In genomic region chr18:10213526-10213925, GRCh38 we compare ENCODE assay signal across 8 cellular contexts.
DNase-seq lines count a peak whose midpoint lies in the region; ATAC-seq, FAIRE-seq and TF ChIP-seq lines count a peak whose summit lies in the region.
"Had no signal": no experiment of that assay in that cellular context is flagged by ENCODE, and none has a peak within 500 bp of the region (broad histone marks: within the 10 kb centered on the region; RNA-seq: fewer than 3 reads in every experiment).

No MANE protein-coding gene starts in this region.

- H2AFZ ChIP-seq in GM23338: no peak overlapping the region

- no peak overlapping the region for H3K27ac Mint-ChIP-seq in GM23338

- H3K27me3 ChIP-seq in GM23338 (ENCODE audit: insufficient read depth): no peaks in the 10 kb centered on the region
- H3K27me3 ChIP-seq: gastrocnemius medialis had no signal

- H3K9me2 ChIP-seq in GM23338 (ENCODE audit: insufficient read depth): peaks cover 19% of the 10 kb centered on the region; the same call in 1 of the 2 replicates

- H3K36me3 ChIP-seq in GM23338 (ENCODE audit: insufficient read depth): no peaks in the 10 kb centered on the region
- H3K36me3 ChIP-seq: gastrocnemius medialis had no signal

- no peak overlapping the region for H3K4me3 Mint-ChIP-seq in GM23338

- FAIRE-seq in D721Med (lab: Jason Lieb, UNC): no peak

- ATAC-seq in GM18858 (IDR thresholded peaks at IDR 0.05; ENCODE audit: unreplicated experiment) (peak; percentile 92), HG02852 (IDR thresholded peaks at IDR 0.05; ENCODE audit: unreplicated experiment) (peak; percentile 70), GM23338 (no peak)

- H3K36me3 Mint-ChIP-seq in GM23338 (ENCODE audit: low read depth): peaks cover under 1% of the 10 kb centered on the region; the same call in 2 of the 3 replicates

- no peaks in the 10 kb centered on the region for H3K27me3 Mint-ChIP-seq in GM23338 (ENCODE audit: insufficient read depth, low read depth, poor library complexity)

- peaks cover 11% of the 10 kb centered on the region; the same call in 2 of the 3 replicates for H3K9me3 Mint-ChIP-seq in GM23338

- no peaks in the 10 kb centered on the region for H3K4me1 ChIP-seq in GM23338 (ENCODE audit: insufficient read depth)
- H3K4me1 ChIP-seq: gastrocnemius medialis had no signal

- H3K4me2 ChIP-seq in GM23338: no peak overlapping the region

- no peak overlapping the region for H3K27ac ChIP-seq in GM23338 (ENCODE audit: low read depth)
- H3K27ac ChIP-seq: gastrocnemius medialis had no signal

- H3K79me2 ChIP-seq in GM23338 (replicated peaks; ENCODE audit: insufficient read depth): no peaks in the 10 kb centered on the region

- H3K4me1 Mint-ChIP-seq in GM23338: peaks cover 2% of the 10 kb centered on the region; the same call in 2 of the 3 replicates

- H3F3A ChIP-seq in GM23338 (replicated peaks; ENCODE audit: low read depth): no peaks in the 10 kb centered on the region

- no peak for TF ChIP-seq CTCF in epithelial cell of esophagus (IDR thresholded peaks at IDR 0.05; ENCODE audit: insufficient read depth, low read depth, low read length, missing control alignments)
- no peak for TF ChIP-seq CTCF in D721Med (IDR thresholded peaks at IDR 0.05; ENCODE audit: insufficient read depth, missing control alignments)
- no peak for TF ChIP-seq CTCF in GM23338 (conservative IDR thresholded peaks at IDR 0.05; ENCODE audit: low read depth in 2 of 2)

- H3K4me3 ChIP-seq in epithelial cell of esophagus (ENCODE audit: low read length) (no peak overlapping the region), GM23338 (no peak overlapping the region)
- H3K4me3 ChIP-seq: gastrocnemius medialis had no signal

- peak; percentile 69 for DNase-seq in NCI-H2196 treated with DMSO at 0.1 percent for 48 hours (lab: John Stamatoyannopoulos, UW; ENCODE audit: unreplicated experiment)
- DNase-seq in epithelial cell of esophagus (ENCODE audit: low read depth): peak; percentile 71
- no peak for DNase-seq in D721Med (ENCODE audit: insufficient read length, low spot score)
- no peak for DNase-seq in GM23338 (ENCODE audit: low spot score)
- DNase-seq in GM03348 (ENCODE audit: low spot score): no peak
- DNase-seq: gastrocnemius medialis had no signal

- no peaks in the 10 kb centered on the region for H4K20me1 ChIP-seq in GM23338 (replicated peaks; ENCODE audit: insufficient read depth)

TF ChIP-seq in GM23338, 12 proteins besides CTCF, POLR2A, EP300 and RAD21:
- TF ChIP-seq CREB1 (CRISPR knock-in tag; IDR thresholded peaks at IDR 0.05; ENCODE audit: low read depth): no peak
- TF ChIP-seq EZH2phosphoT487 (IDR thresholded peaks at IDR 0.05; ENCODE audit: unreplicated experiment): no peak
- no peak for TF ChIP-seq ZNF114 (CRISPR knock-in tag; IDR thresholded peaks at IDR 0.05)
- no peak for TF ChIP-seq ZNF331 (CRISPR knock-in tag; IDR thresholded peaks at IDR 0.05; ENCODE audit: low read depth)
- no peak for TF ChIP-seq JUNB (IDR thresholded peaks at IDR 0.05; ENCODE audit: unreplicated experiment)
- TF ChIP-seq ZNF462 (CRISPR knock-in tag; IDR thresholded peaks at IDR 0.05): no peak
- TF ChIP-seq EZH2 (IDR thresholded peaks at IDR 0.05; ENCODE audit: low read depth, unreplicated experiment): no peak
- TF ChIP-seq STAT1 (IDR thresholded peaks at IDR 0.05; ENCODE audit: unreplicated experiment): no peak
- TF ChIP-seq REST (IDR thresholded peaks at IDR 0.05; ENCODE audit: unreplicated experiment): no peak
- TF ChIP-seq NANOG (IDR thresholded peaks at IDR 0.05; ENCODE audit: borderline replicate concordance): no peak
- TF ChIP-seq ETS1 (IDR thresholded peaks at IDR 0.05): no peak
- no peak for TF ChIP-seq POLR2AphosphoS5 (IDR thresholded peaks at IDR 0.05; ENCODE audit: low read depth)
TF ChIP-seq in GM23338: peak in this region for 0.

Comparison
In these comparisons a context has a peak if more than half of its experiments do, and no peak if none do; other contexts are left out.
1. DNase-seq: peak in NCI-H2196 treated with DMSO at 0.1 percent for 48 hours (single experiment) and epithelial cell of esophagus (single experiment); none in D721Med (single experiment), GM23338 (single experiment) and GM03348 (single experiment).